15 cellular contexts compared by ENCODE assay signal in the genomic region with DNA sequence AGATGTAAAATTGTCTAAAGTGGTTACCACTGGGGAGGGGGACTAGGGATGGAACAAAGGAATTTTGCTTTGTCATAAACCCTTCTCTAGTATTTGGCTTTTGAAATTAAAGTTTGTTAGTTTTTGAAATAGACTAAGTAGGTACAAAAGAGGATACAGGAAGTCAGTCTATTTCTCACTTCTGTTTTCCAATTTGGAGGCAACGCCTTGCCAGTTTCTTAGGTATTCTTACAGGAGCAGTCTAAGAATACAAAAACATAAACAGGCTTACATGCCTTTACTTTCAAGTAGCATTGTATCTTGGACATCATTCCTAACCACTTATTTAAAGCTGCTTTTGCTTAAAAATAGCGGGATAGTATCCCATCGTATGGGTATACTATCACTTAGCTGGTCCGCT.
"Had no signal": no experiment of that assay in that cellular context is flagged by ENCODE, and none has a peak within 500 bp of the region (broad histone marks: within the 10 kb centered on the region; RNA-seq: fewer than 3 reads in every experiment).

No MANE protein-coding gene starts in this region.

- ATAC-seq: natural killer cell treated with Interleukin-12 subunit alpha and Interleukin-12 subunit beta and Interleukin-15 and Interleukin-18, amount 100 ng/mL, for 72 hours had no signal

- DNase-seq: activated CD4-positive, alpha-beta T cell treated with anti-CD3 and anti-CD28 coated beads, Interleukin-2, amount 10 ng/mL, durations not matched to agents 7 days and 5 days; activated naive CD8-positive, alpha-beta T cell treated with anti-CD3 and anti-CD28 coated beads for 36 hours; central memory CD4-positive, alpha-beta T cell; cortex of kidney; effector CD4-positive, alpha-beta T cell; foreskin fibroblast; hippocampal formation; mesendoderm; posterior cingulate gyrus; retina; stimulated activated CD4-positive, alpha-beta T cell treated with anti-CD3 and anti-CD28 coated beads, Interleukin-2, amount 100 ng/mL, for 48 hours; stimulated activated naive CD4-positive, alpha-beta T cell treated with Interleukin-2 at 50 U/mL for 16 hours; substantia nigra; uterus had no signal
